8 cellular contexts compared by ENCODE assay signal in the genomic region with DNA sequence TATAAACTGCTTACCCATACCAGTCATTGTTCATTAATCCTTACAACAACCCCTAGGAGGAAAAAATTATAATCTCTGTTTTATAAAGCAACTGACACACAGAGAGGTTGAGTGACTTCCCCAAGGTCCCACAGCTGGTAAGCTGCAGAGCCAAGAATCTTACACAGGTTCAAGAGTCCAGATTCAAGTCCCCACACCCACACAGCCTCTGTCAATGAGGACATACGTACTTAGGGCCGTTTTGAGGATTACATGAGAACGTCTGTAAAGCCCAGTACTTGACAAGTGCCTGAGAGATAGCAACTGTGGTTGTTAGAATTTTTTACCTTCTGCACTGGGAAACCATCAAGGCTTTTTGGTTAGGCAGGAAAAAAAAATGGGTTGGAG. TPM values are rescaled to one million over a fixed set of nuclear protein-coding genes. Genes with fewer than 3 reads are reported as not detected.
DNase-seq lines count a peak whose midpoint lies in the region; ATAC-seq and TF ChIP-seq lines count a peak whose summit lies in the region.

No MANE protein-coding gene starts in this region.

- no peaks in the 10 kb centered on the region for H3K36me3 Mint-ChIP-seq in activated CD8-positive, alpha-beta T cell treated with anti-CD3 and anti-CD28 coated beads, Interleukin-2, amount 10 ng/mL, durations not matched to agents 7 days and 5 days (ENCODE audit: low read depth)

- H3K36me3 ChIP-seq in HAP-1 (replicated peaks) = peaks cover 3% of the 10 kb centered on the region
- no peaks in the 10 kb centered on the region for H3K36me3 ChIP-seq in iPS-15b (ENCODE audit: control insufficient read depth, insufficient read depth, low read length)
- H3K36me3 ChIP-seq in suprapubic skin = no peaks in the 10 kb centered on the region

- peak overlapping the region; percentile 86 for H3K27ac Mint-ChIP-seq in activated CD8-positive, alpha-beta T cell treated with anti-CD3 and anti-CD28 coated beads, Interleukin-2, amount 10 ng/mL, durations not matched to agents 7 days and 5 days

- in situ Hi-C loops in HAP-1 (cut with MboI; ENCODE audit: low sequenced_read_pairs) = no loop called here

- H3K27me3 ChIP-seq in AG04450 (ENCODE audit: control insufficient read depth, insufficient read depth, low read length) = no peaks in the 10 kb centered on the region
- no peaks in the 10 kb centered on the region for H3K27me3 ChIP-seq in HAP-1 (ENCODE audit: low read depth)
- H3K27me3 ChIP-seq in iPS-15b (ENCODE audit: control insufficient read depth, insufficient read depth, low read length) = peaks cover 8% of the 10 kb centered on the region
- no peaks in the 10 kb centered on the region for H3K27me3 ChIP-seq in suprapubic skin

- CTCF ChIA-PET in AG04450 (lab: Charles Lee) = no interaction called here
- CTCF ChIA-PET in activated CD8-positive, alpha-beta T cell treated with anti-CD3 and anti-CD28 coated beads, Interleukin-2, amount 10 ng/mL, durations not matched to agents 7 days and 5 days (lab: Charles Lee) = no interaction called here

- no peak for TF ChIP-seq EP300 in suprapubic skin (IDR thresholded peaks at IDR 0.05)

- 16% methylated on average over 3 of the region's 3 CpGs for WGBS in suprapubic skin

- POLR2A ChIA-PET in AG04450 (lab: Yijun Ruan, JAX) = no interaction called here
- POLR2A ChIA-PET in activated CD8-positive, alpha-beta T cell treated with anti-CD3 and anti-CD28 coated beads, Interleukin-2, amount 10 ng/mL, durations not matched to agents 7 days and 5 days (lab: Charles Lee) = no interaction called here

- peaks cover 17% of the 10 kb centered on the region for H3K4me1 Mint-ChIP-seq in activated CD8-positive, alpha-beta T cell treated with anti-CD3 and anti-CD28 coated beads, Interleukin-2, amount 10 ng/mL, durations not matched to agents 7 days and 5 days (ENCODE audit: low read depth)

- no peak overlapping the region for H3K9ac ChIP-seq in iPS-15b (ENCODE audit: low read depth, low read length)

- no peaks in the 10 kb centered on the region for H3K9me3 ChIP-seq in AG04450 (ENCODE audit: control insufficient read depth, insufficient read depth, low read length)
- no peaks in the 10 kb centered on the region; the same call in 1 of the 2 replicates for H3K9me3 ChIP-seq in HAP-1
- no peaks in the 10 kb centered on the region for H3K9me3 ChIP-seq in iPS-15b (ENCODE audit: control insufficient read depth, insufficient read depth, low read length)
- H3K9me3 ChIP-seq in suprapubic skin = no peaks in the 10 kb centered on the region

- H3K4me3 ChIP-seq in AG04450 (ENCODE audit: low read depth, low read length) (peak overlapping the region; percentile 64), HAP-1 (peak overlapping the region; percentile 47), iPS-15b (ENCODE audit: low read depth, low read length) (peak overlapping the region; percentile 50), suprapubic skin (peak overlapping the region; percentile 68)

- TF ChIP-seq POLR2A in suprapubic skin (IDR thresholded peaks at IDR 0.05) = no peak

- DNase-seq in AG04450 (ENCODE audit: low read depth, low spot score) (no peak), HAP-1 (ENCODE audit: low spot score in 2 of 2) (no peak), suprapubic skin (ENCODE audit: low spot score in 2 of 2) (no peak), C1 segment of cervical spinal cord (lab: John Stamatoyannopoulos, UW) (no peak), NK-92 (lab: John Stamatoyannopoulos, UW; ENCODE audit: unreplicated experiment) (no peak)
- DNase-seq in activated CD8-positive, alpha-beta T cell treated with anti-CD3 and anti-CD28 coated beads, Interleukin-2, amount 10 ng/mL, durations not matched to agents 7 days and 5 days = no peak
- no peak for DNase-seq in activated effector memory CD4-positive, alpha-beta T cell treated with Interleukin-2 at 50 U/mL for 16 hours

- H3K27ac ChIP-seq in AG04450 (ENCODE audit: low read depth, low read length) = peak overlapping the region; percentile 31
- H3K27ac ChIP-seq in suprapubic skin = peak overlapping the region; percentile 91

- no peak for TF ChIP-seq CTCF in AG04450 (IDR thresholded peaks at IDR 0.05; ENCODE audit: low read depth, low read length)
- TF ChIP-seq CTCF in suprapubic skin (IDR thresholded peaks at IDR 0.05) = no peak

- peak overlapping the region; percentile 78 for H3K4me3 Mint-ChIP-seq in activated CD8-positive, alpha-beta T cell treated with anti-CD3 and anti-CD28 coated beads, Interleukin-2, amount 10 ng/mL, durations not matched to agents 7 days and 5 days

- no peaks in the 10 kb centered on the region for H3K9me3 Mint-ChIP-seq in activated CD8-positive, alpha-beta T cell treated with anti-CD3 and anti-CD28 coated beads, Interleukin-2, amount 10 ng/mL, durations not matched to agents 7 days and 5 days (ENCODE audit: insufficient read depth)

- ATAC-seq in activated CD8-positive, alpha-beta T cell treated with anti-CD3 and anti-CD28 coated beads, Interleukin-2, amount 10 ng/mL, durations not matched to agents 7 days and 5 days = no peak

- peaks cover 2% of the 10 kb centered on the region for H3K27me3 Mint-ChIP-seq in activated CD8-positive, alpha-beta T cell treated with anti-CD3 and anti-CD28 coated beads, Interleukin-2, amount 10 ng/mL, durations not matched to agents 7 days and 5 days (ENCODE audit: low read depth)

- H3K4me1 ChIP-seq in HAP-1 (peaks cover 28% of the 10 kb centered on the region), iPS-15b (ENCODE audit: control insufficient read depth, insufficient read depth, low read length) (no peaks in the 10 kb centered on the region), suprapubic skin (peaks cover 17% of the 10 kb centered on the region)

RNA-seq across cellular contexts. Expression of a gene that starts 0.6 kb away (rescaled TPM):
- polyA plus RNA-seq in AG04450 (2011; rRNA removed) = 8.5 and 8.6 TPM in 2 replicates
- polyA minus RNA-seq in AG04450 (2011; rRNA and poly(A)+ RNA removed) = 3.8 and 4.5 TPM in 2 replicates
- 1 to 10 TPM; 6.5 to 7.8 TPM for total RNA-seq in activated CD8-positive, alpha-beta T cell treated with anti-CD3 and anti-CD28 coated beads, Interleukin-2, amount 10 ng/mL, durations not matched to agents 7 days and 5 days
- total RNA-seq in suprapubic skin = 10 to 100 TPM; 17.9 to 33.0 (median 29.9) TPM
